ENCODE assay signal across 3 cellular contexts in the genomic region with DNA sequence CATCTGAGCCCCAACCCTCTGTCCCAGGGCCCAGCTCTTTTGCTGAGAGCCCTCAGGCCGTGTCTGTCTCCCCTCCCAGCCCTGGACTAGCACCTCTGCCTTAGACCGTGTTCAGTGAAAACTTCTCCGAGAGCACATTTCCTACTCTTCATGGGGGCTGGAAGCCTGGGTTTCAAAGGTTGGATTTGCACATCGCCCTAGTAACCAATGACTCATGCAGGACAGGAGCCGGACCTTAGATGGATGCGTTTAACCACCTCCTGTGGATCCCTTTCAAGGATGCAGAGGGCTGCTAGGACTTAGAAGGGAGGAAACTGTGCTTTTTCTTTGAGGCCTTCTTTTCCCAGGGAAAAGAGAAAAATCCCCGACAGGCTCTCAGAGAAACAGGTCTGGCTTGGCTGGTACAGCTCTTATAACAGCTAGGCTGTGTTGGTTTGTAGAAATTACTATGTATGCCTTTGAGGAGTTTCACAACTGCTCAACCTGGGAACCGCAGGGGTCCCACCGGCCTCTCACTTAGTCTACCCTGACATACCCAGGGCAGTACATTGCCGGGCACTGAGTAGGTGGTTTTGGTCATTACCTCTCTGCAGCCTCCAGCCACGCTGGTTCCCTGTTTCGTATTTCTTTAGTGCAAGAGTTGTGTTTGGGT. TPM values are rescaled to one million over a fixed set of nuclear protein-coding genes. Genes with fewer than 3 reads are reported as not detected.
"Had no signal": no experiment of that assay in that cellular context is flagged by ENCODE, and none has a peak within 500 bp of the region (broad histone marks: within the 10 kb centered on the region; RNA-seq: fewer than 3 reads in every experiment).

No MANE protein-coding gene starts in this region.

RNA-seq across cellular contexts. Expression of gene DPP6, which starts 1.6 kb away (rescaled TPM):
- total RNA-seq: mammary epithelial cell; naive thymus-derived CD8-positive, alpha-beta T cell; osteoblast had no signal
- polyA plus RNA-seq: mammary epithelial cell; naive thymus-derived CD8-positive, alpha-beta T cell had no signal
